In the genomic region with DNA sequence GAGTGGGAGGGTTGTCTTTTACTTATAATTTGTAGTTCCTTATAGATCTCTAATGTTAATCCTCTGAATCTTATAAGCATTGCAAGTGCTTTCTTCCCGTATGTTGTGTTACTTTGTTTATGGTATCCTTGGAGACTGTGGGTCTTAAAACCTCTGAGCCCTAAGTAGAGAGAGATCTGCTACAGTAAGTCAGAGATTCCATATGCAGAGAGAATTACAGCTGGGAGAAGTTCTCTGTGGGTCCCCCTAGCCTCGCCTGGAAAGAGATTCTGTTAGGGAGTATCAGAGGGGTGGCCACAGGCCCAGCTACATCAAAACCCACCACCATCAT, we compare ENCODE assay signal across 24 cellular contexts.
DNase-seq lines count a peak whose midpoint lies in the region; ATAC-seq and TF ChIP-seq lines count a peak whose summit lies in the region.
"Had no signal": no experiment of that assay in that cellular context is flagged by ENCODE, and none has a peak within 500 bp of the region (broad histone marks: within the 10 kb centered on the region; RNA-seq: fewer than 3 reads in every experiment).

No MANE protein-coding gene starts in this region.

- peak overlapping the region; percentile 10 for H3K4me2 ChIP-seq in parathyroid adenoma (ENCODE audit: low read length)
- H3K4me2 ChIP-seq: neural progenitor cell had no signal

- no peaks in the 10 kb centered on the region for H3K79me2 ChIP-seq in parathyroid adenoma

- no peaks in the 10 kb centered on the region for H3K36me3 ChIP-seq in parathyroid adenoma (ENCODE audit: control insufficient read depth, insufficient read depth, low read length)
- H3K36me3 ChIP-seq: adrenal gland, gastrocnemius medialis, MG63, neural progenitor cell, WERI-Rb-1 had no signal

- H2AFZ ChIP-seq in parathyroid adenoma: no peak overlapping the region
- H2AFZ ChIP-seq: neural progenitor cell had no signal

- H3K4me3 ChIP-seq in parathyroid adenoma (ENCODE audit: low read depth, low read length): no peak overlapping the region
- H3K4me3 ChIP-seq: adrenal gland, dorsolateral prefrontal cortex, gastrocnemius medialis, MG63, neural progenitor cell, skin epidermis had no signal

- no peak overlapping the region for H3K4me3 Mint-ChIP-seq in Calu3 (ENCODE audit: low read depth, unreplicated experiment)
- H3K4me3 Mint-ChIP-seq: mesothelial cell of epicardium, neural progenitor cell, T-cell had no signal

- no peaks in the 10 kb centered on the region for H3K9me3 ChIP-seq in parathyroid adenoma (ENCODE audit: control insufficient read depth, low read length)
- H3K9me3 ChIP-seq: adrenal gland, gastrocnemius medialis, MG63 had no signal

- intact Hi-C loops in Calu3 (cut with micrococcal nuclease; ENCODE audit: unreplicated experiment): no loop called here

- TF ChIP-seq CTCF in Calu3 (IDR thresholded peaks at IDR 0.05; ENCODE audit: unreplicated experiment) (no peak), parathyroid adenoma (IDR thresholded peaks at IDR 0.05) (no peak)

- no TSS peak for BruUV-seq in Calu3 (replicated peaks; lab: Mats Ljungman, UMichigan)

- H3K27me3 Mint-ChIP-seq in Calu3 (ENCODE audit: unreplicated experiment): no peaks in the 10 kb centered on the region
- H3K27me3 Mint-ChIP-seq: T-cell had no signal

- CTCF ChIA-PET in Calu3 (lab: Charles Lee): interaction anchor here (0.7 to 0.8 kb wide), 2 partner anchors 47 to 57 kb away, joined by 4 to 8 read pairs; no protein-coding TSS in a partner anchor

- no peak for TF ChIP-seq POLR2A in GM18505 (IDR thresholded peaks at IDR 0.05; ENCODE audit: borderline replicate concordance, extremely low read depth, insufficient read depth, insufficient read length)

- H3K27me3 ChIP-seq in parathyroid adenoma (ENCODE audit: control insufficient read depth, insufficient read depth, low read length): no peaks in the 10 kb centered on the region
- H3K27me3 ChIP-seq: adrenal gland, dorsolateral prefrontal cortex, gastrocnemius medialis, MG63, neural progenitor cell had no signal

- peak overlapping the region; percentile 28 for H3K27ac Mint-ChIP-seq in Calu3 (ENCODE audit: unreplicated experiment)
- H3K27ac Mint-ChIP-seq: mesothelial cell of epicardium, neural progenitor cell, T-cell had no signal

- H3K9me3 Mint-ChIP-seq in Calu3 (ENCODE audit: low read depth, unreplicated experiment): no peaks in the 10 kb centered on the region
- H3K9me3 Mint-ChIP-seq: mesothelial cell of epicardium, neural progenitor cell, T-cell had no signal

- H3K9ac ChIP-seq in parathyroid adenoma: no peak overlapping the region
- H3K9ac ChIP-seq: neural progenitor cell had no signal

- ATAC-seq in GM18517 (IDR thresholded peaks at IDR 0.05; ENCODE audit: unreplicated experiment) (no peak), GM18505 (IDR thresholded peaks at IDR 0.05; ENCODE audit: unreplicated experiment) (no peak)
- ATAC-seq: gastrocnemius medialis, T-cell had no signal

- no peaks in the 10 kb centered on the region for H3K36me3 Mint-ChIP-seq in Calu3 (ENCODE audit: insufficient read depth, unreplicated experiment)
- H3K36me3 Mint-ChIP-seq: T-cell had no signal

- H3K4me1 Mint-ChIP-seq in Calu3 (ENCODE audit: low read depth, unreplicated experiment): peaks cover 14% of the 10 kb centered on the region
- H3K4me1 Mint-ChIP-seq: mesothelial cell of epicardium, T-cell had no signal

- DNase-seq in Calu3: no peak
- DNase-seq in NCI-H82 (lab: John Stamatoyannopoulos, UW): peak; percentile 94
- peak; percentile 35 for DNase-seq in fibroblast of peridontal ligament (ENCODE audit: extremely low read depth)
- DNase-seq in NCI-H146 (lab: John Stamatoyannopoulos, UW): no peak
- DNase-seq: activated CD4-positive, alpha-beta T cell treated with anti-CD3 and anti-CD28 coated beads, Interleukin-2, amount 50 U/mL, for 48 hours; activated gamma-delta T cell; adrenal gland; dorsolateral prefrontal cortex; gastrocnemius medialis; MG63; NCI-H1694; NCI-H69; SIG-M5; stimulated activated CD4-positive, alpha-beta T cell treated with anti-CD3 and anti-CD28 coated beads, Interleukin-2, amount 100 ng/mL, for 48 hours; stimulated activated naive CD4-positive, alpha-beta T cell treated with Interleukin-2 at 50 U/mL for 16 hours; T-cell; WERI-Rb-1 had no signal

- no peak overlapping the region for H3K27ac ChIP-seq in parathyroid adenoma
- H3K27ac ChIP-seq: adrenal gland, dorsolateral prefrontal cortex, gastrocnemius medialis, HL-60, neural progenitor cell, skin epidermis, WERI-Rb-1 had no signal

- no peaks in the 10 kb centered on the region for H3K4me1 ChIP-seq in parathyroid adenoma
- H3K4me1 ChIP-seq: adrenal gland, gastrocnemius medialis had no signal

Comparison
In these comparisons a context has a peak if more than half of its experiments do, and no peak if none do; other contexts are left out.
1. DNase-seq: peak in NCI-H82 (single experiment) and fibroblast of peridontal ligament (single experiment); none in Calu3 (single experiment) and NCI-H146 (single experiment).